Comparison of ENCODE assay signal across 7 cellular contexts in genomic region chr15:76973362-76973743, GRCh38. TPM values are rescaled to one million over a fixed set of nuclear protein-coding genes. Genes with fewer than 3 reads are reported as not detected.
DNase-seq lines count a peak whose midpoint lies in the region; ATAC-seq and TF ChIP-seq lines count a peak whose summit lies in the region.

No MANE protein-coding gene starts in this region.

- no peaks in the 10 kb centered on the region for H3K36me3 Mint-ChIP-seq in activated naive CD4-positive, alpha-beta T cell treated with anti-CD3 and anti-CD28 coated beads, Interleukin-2, amount 50 U/mL, for 72 hours

- ATAC-seq in activated naive CD4-positive, alpha-beta T cell treated with anti-CD3 and anti-CD28 coated beads, Interleukin-2, amount 50 U/mL, for 72 hours = peak; percentile 60 to 79

- peak; percentile 65 for DNase-seq in GM20000 (ENCODE audit: low spot score)
- DNase-seq in RPMI7951 (ENCODE audit: low read depth) = peak; percentile 9
- peak in 1 of 2 donors; percentile 75 for DNase-seq in activated naive CD4-positive, alpha-beta T cell treated with anti-CD3 and anti-CD28 coated beads, Interleukin-2, amount 50 U/mL, for 72 hours (ENCODE audit: low spot score in 2 of 2)
- peak; percentile 67 for DNase-seq in iPS DF 19.7 (ENCODE audit: low read depth, low spot score)
- DNase-seq in stimulated activated CD4-positive, alpha-beta T cell treated with anti-CD3 and anti-CD28 coated beads, TNF-alpha, amount 100 ng/mL, for 4 hours (ENCODE audit: low read depth in 3 of 3) = peak in 2 of 3 experiments; percentile 38 to 48
- no peak for DNase-seq in posterior vena cava (ENCODE audit: low spot score)
- DNase-seq in NCI-H2171 treated with DMSO at 0.1 percent for 48 hours (lab: John Stamatoyannopoulos, UW) = no peak

- H3K9me3 Mint-ChIP-seq in activated naive CD4-positive, alpha-beta T cell treated with anti-CD3 and anti-CD28 coated beads, Interleukin-2, amount 50 U/mL, for 72 hours = peaks cover 2 to 5% of the 10 kb centered on the region in 2 donors

- no peak overlapping the region for H3K27ac Mint-ChIP-seq in activated naive CD4-positive, alpha-beta T cell treated with anti-CD3 and anti-CD28 coated beads, Interleukin-2, amount 50 U/mL, for 72 hours

- intact Hi-C loops in posterior vena cava (cut with DNase I) = loop anchor here in 1 of 2 donors (10.0 kb wide), 1 partner anchor 859 kb away; no protein-coding TSS in a partner anchor

- TF ChIP-seq CTCF in GM20000 (IDR thresholded peaks at IDR 0.05; ENCODE audit: extremely low read depth, missing control alignments) = peak; percentile 69

RNA-seq across cellular contexts. Expression of gene PSTPIP1, which starts 21.6 kb away (rescaled TPM):
- total RNA-seq in RPMI7951 (2014; rRNA removed; shearing (Covaris generic)) = 0.29 TPM in 1 of 2 replicates, not detected in the other
- total RNA-seq in activated naive CD4-positive, alpha-beta T cell treated with anti-CD3 and anti-CD28 coated beads, Interleukin-2, amount 50 U/mL, for 72 hours = 100 to 1,000 TPM in 1 of 2 donors, 10 to 100 TPM in 1; 95.5 to 149 TPM
- 10 to 100 TPM; 12.9 to 18.1 TPM for total RNA-seq in posterior vena cava

RNA-seq across cellular contexts. Expression of gene RCN2, which starts 41.8 kb away (rescaled TPM):
- 122 and 145 TPM in 2 replicates for total RNA-seq in RPMI7951 (2014; rRNA removed; shearing (Covaris generic))
- total RNA-seq in activated naive CD4-positive, alpha-beta T cell treated with anti-CD3 and anti-CD28 coated beads, Interleukin-2, amount 50 U/mL, for 72 hours = 10 to 100 TPM; 22.2 to 34.7 TPM
- 10 to 100 TPM; 37.4 to 40.7 TPM for total RNA-seq in posterior vena cava

Comparison
In these comparisons a context has a peak if more than half of its experiments do, and no peak if none do; other contexts are left out.
1. DNase-seq: peak in GM20000 (single experiment), RPMI7951 (single experiment), iPS DF 19.7 (single experiment) and stimulated activated CD4-positive, alpha-beta T cell treated with anti-CD3 and anti-CD28 coated beads, TNF-alpha, amount 100 ng/mL, for 4 hours (2 of 3); none in posterior vena cava (single experiment) and NCI-H2171 treated with DMSO at 0.1 percent for 48 hours (single experiment).
2. RNA of gene PSTPIP1, which starts 21.6 kb away (total RNA-seq): 95.5 to 149 TPM in activated naive CD4-positive, alpha-beta T cell treated with anti-CD3 and anti-CD28 coated beads, Interleukin-2, amount 50 U/mL, for 72 hours and 12.9 to 18.1 TPM in posterior vena cava; 0.29 TPM in RPMI7951; every median in the first group is over 10 times any median in the second.